14 cellular contexts compared by ENCODE assay signal in the genomic region with DNA sequence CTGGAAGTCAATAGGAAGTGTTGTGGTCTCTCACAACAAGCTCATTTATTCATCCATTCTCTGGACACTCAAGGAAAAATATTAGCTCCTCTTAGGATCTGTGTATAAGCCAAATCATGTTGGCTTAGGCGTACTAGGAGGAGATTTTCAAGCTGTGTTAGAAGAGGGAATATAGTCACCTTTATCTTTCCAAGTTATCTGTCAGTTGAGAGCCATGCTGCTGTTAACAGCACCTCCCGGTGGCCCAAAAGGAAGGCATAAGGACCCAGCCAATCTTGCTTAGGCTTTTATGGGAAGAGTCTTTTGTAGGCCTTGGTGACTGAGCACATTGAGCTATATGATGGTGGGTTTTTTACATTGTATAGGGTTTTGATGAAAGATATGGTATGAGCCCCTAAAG.
DNase-seq lines count a peak whose midpoint lies in the region; ATAC-seq, FAIRE-seq and TF ChIP-seq lines count a peak whose summit lies in the region.
"Had no signal": no experiment of that assay in that cellular context is flagged by ENCODE, and none has a peak within 500 bp of the region (broad histone marks: within the 10 kb centered on the region; RNA-seq: fewer than 3 reads in every experiment).

No MANE protein-coding gene starts in this region.

- no peak overlapping the region for H3K4me3 Mint-ChIP-seq in activated T-helper 17 cell treated with anti-CD3 and anti-CD28 coated beads, Interleukin-2, amount 50 U/mL, for 72 hours
- H3K4me3 Mint-ChIP-seq: activated naive CD4-positive, alpha-beta T cell treated with anti-CD3 and anti-CD28 coated beads for 36 hours had no signal

- peak; percentile 61 for TF ChIP-seq CTCF in WERI-Rb-1 (IDR thresholded peaks at IDR 0.05; ENCODE audit: low read depth, low read length)

- peaks cover 19% of the 10 kb centered on the region for H3K27me3 Mint-ChIP-seq in activated T-helper 17 cell treated with anti-CD3 and anti-CD28 coated beads, Interleukin-2, amount 50 U/mL, for 72 hours

- H3K27ac ChIP-seq in WERI-Rb-1 = no peak overlapping the region

- no peak for TF ChIP-seq POLR2A in GM12891 (IDR thresholded peaks at IDR 0.05; ENCODE audit: low read depth, low read length)

- no peaks in the 10 kb centered on the region for H3K27me3 ChIP-seq in WERI-Rb-1 (ENCODE audit: insufficient read depth, low read depth, severe bottlenecking)

- H3K27ac Mint-ChIP-seq in activated T-helper 17 cell treated with anti-CD3 and anti-CD28 coated beads, Interleukin-2, amount 50 U/mL, for 72 hours = no peak overlapping the region
- H3K27ac Mint-ChIP-seq: activated naive CD4-positive, alpha-beta T cell treated with anti-CD3 and anti-CD28 coated beads for 36 hours had no signal

- peaks cover 4% of the 10 kb centered on the region for H3K9me3 Mint-ChIP-seq in activated T-helper 17 cell treated with anti-CD3 and anti-CD28 coated beads, Interleukin-2, amount 50 U/mL, for 72 hours
- H3K9me3 Mint-ChIP-seq: activated naive CD4-positive, alpha-beta T cell treated with anti-CD3 and anti-CD28 coated beads for 36 hours had no signal

- peaks cover 2% of the 10 kb centered on the region for H3K9me3 ChIP-seq in WERI-Rb-1 (ENCODE audit: severe bottlenecking)

- no peaks in the 10 kb centered on the region for H3K36me3 ChIP-seq in WERI-Rb-1

- no peaks in the 10 kb centered on the region for H3K4me1 Mint-ChIP-seq in activated T-helper 17 cell treated with anti-CD3 and anti-CD28 coated beads, Interleukin-2, amount 50 U/mL, for 72 hours

- DNase-seq in COLO668 (lab: John Stamatoyannopoulos, UW; ENCODE audit: unreplicated experiment) = peak; percentile 2
- peak; percentile 33 for DNase-seq in HT-29 (ENCODE audit: low spot score)
- peak; percentile 47 for DNase-seq in WERI-Rb-1
- DNase-seq in left lobe of liver (ENCODE audit: low spot score) = no peak
- no peak for DNase-seq in GM12891 (ENCODE audit: insufficient read length, low spot score)
- DNase-seq in hypothalamus (lab: John Stamatoyannopoulos, UW) = no peak
- no peak for DNase-seq in NOMO-1 (lab: John Stamatoyannopoulos, UW; ENCODE audit: unreplicated experiment in 2 of 2)
- DNase-seq: activated naive CD4-positive, alpha-beta T cell treated with anti-CD3 and anti-CD28 coated beads for 36 hours; effector CD4-positive, alpha-beta T cell; kidney; NCI-H82; retina had no signal

- no peak for FAIRE-seq in GM12891 (lab: Jason Lieb, UNC)
- FAIRE-seq: G401.6, kidney had no signal

- ATAC-seq in left lobe of liver = peak; percentile 69
- ATAC-seq in activated T-helper 17 cell treated with anti-CD3 and anti-CD28 coated beads, Interleukin-2, amount 50 U/mL, for 72 hours (replicated peaks) = no peak

- H3K4me3 ChIP-seq in WERI-Rb-1 (ENCODE audit: low read depth, low read length) = no peak overlapping the region

- no peaks in the 10 kb centered on the region for H3K36me3 Mint-ChIP-seq in activated T-helper 17 cell treated with anti-CD3 and anti-CD28 coated beads, Interleukin-2, amount 50 U/mL, for 72 hours (ENCODE audit: low read depth)

TF ChIP-seq in GM12891, 5 proteins besides CTCF, POLR2A, EP300 and RAD21:
- no peak for TF ChIP-seq SPI1 (IDR thresholded peaks at IDR 0.05; ENCODE audit: low read depth, low read length)
- TF ChIP-seq POU2F2 (IDR thresholded peaks at IDR 0.05; ENCODE audit: low read depth, low read length) = no peak
- no peak for TF ChIP-seq PAX5 (IDR thresholded peaks at IDR 0.05; ENCODE audit: insufficient read depth, low read length, severe bottlenecking)
- TF ChIP-seq TAF1 (IDR thresholded peaks at IDR 0.05; ENCODE audit: low read depth, low read length) = no peak
- TF ChIP-seq POLR2AphosphoS5 (IDR thresholded peaks at IDR 0.05; ENCODE audit: low read depth, low read length) = no peak

Comparison
In these comparisons a context has a peak if more than half of its experiments do, and no peak if none do; other contexts are left out.
1. DNase-seq: peak in COLO668 (single experiment), HT-29 (single experiment) and WERI-Rb-1 (single experiment); none in left lobe of liver (single experiment), GM12891 (single experiment), hypothalamus (0 of 51) and NOMO-1 (0 of 2).